1 cellular context compared by ENCODE assay signal in the genomic region with DNA sequence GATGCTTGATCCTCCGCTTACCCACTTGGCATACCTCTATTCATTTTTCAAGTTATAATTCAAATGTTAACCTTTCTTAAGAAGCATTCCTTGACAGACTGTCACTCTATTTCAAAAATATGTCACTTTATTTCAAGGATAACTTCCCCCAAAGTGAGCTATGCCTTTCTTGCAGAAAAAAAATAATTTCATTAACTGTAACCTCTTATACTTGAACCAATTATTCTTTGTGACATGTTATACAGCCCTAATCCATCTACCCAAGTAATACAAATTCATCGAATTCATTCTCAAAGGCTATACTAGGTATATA.
TF ChIP-seq lines count a peak whose summit lies in the region.

No MANE protein-coding gene starts in this region.

TF ChIP-seq in H1, 55 proteins besides CTCF, POLR2A, EP300 and RAD21:
- TF ChIP-seq RBBP5 (IDR thresholded peaks at IDR 0.05; ENCODE audit: borderline replicate concordance, low read depth, low read length) (no peak), JUND (IDR thresholded peaks at IDR 0.05; ENCODE audit: low read length) (no peak), GABPA (IDR thresholded peaks at IDR 0.05; ENCODE audit: borderline replicate concordance, insufficient read depth, low read length) (no peak), YY1 (IDR thresholded peaks at IDR 0.05; ENCODE audit: low read depth, low read length) (no peak), CTBP2 (IDR thresholded peaks at IDR 0.05; ENCODE audit: borderline replicate concordance, insufficient read depth, insufficient read length, low read length) (no peak), EGR1 (IDR thresholded peaks at IDR 0.05; ENCODE audit: borderline replicate concordance, low read depth, low read length) (no peak), POU5F1 (IDR thresholded peaks at IDR 0.05; ENCODE audit: low read depth, low read length) (no peak), FOSL1 (IDR thresholded peaks at IDR 0.05; ENCODE audit: insufficient read depth, low read depth, low read length) (no peak), JUN (IDR thresholded peaks at IDR 0.05; ENCODE audit: low read depth, low read length) (no peak)
